ENCODE assay signal across 8 cellular contexts in the genomic region with DNA sequence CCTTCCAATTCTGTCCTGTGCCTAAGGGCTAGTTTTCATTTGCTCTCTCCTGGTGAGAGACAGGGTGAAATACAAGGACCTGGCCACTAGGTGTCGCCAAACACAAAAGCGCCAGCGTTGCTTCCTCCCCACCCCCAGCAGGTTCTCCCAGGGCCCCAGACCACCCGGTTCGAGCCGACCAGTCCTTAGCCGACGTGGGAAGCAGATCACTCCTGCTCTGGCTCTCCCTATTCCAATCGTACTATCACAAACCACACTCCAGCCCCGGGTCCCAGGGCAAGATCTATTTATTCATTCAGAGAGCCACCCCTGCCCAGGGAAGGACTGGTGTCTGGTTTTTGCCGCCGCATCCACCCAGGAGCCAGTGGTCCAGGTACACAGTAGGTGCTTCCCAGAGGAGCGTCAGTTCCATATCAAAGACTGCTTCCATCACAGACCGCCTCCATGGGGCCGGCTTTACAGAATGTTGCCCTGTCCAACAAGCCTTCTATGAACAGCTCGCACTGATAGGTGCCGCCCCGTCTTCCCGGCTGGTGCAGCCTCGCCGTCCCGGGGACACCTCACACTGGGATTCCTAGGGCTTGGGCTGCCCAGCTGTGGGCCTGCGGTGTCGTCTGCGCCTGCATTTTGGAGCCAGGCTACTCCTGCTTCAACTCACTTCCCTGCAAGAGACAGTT. TPM values are rescaled to one million over a fixed set of nuclear protein-coding genes. Genes with fewer than 3 reads are reported as not detected.
A peak's percentile ranks its signal among the peaks of the same experiment; 100 is the strongest.
DNase-seq lines count a peak whose midpoint lies in the region; ATAC-seq, FAIRE-seq and TF ChIP-seq lines count a peak whose summit lies in the region.

No MANE protein-coding gene starts in this region.

- intact Hi-C loops in right cardiac atrium (cut with DNase I) = loop anchor here in 3 of 4 donors (2.0 to 10.0 kb wide), 5 partner anchors 37 to 157 kb away; a partner anchor contains a TSS

- H3K9me3 Mint-ChIP-seq in T-helper 1 cell treated with Interleukin-12 subunit alpha and Interleukin-12 subunit beta and Interleukin-4 antibody, amounts not matched to agents 30 μg/mL and 1 μg/mL, for 36 hours = no peaks in the 10 kb centered on the region

- H3K4me3 Mint-ChIP-seq in T-helper 1 cell treated with Interleukin-12 subunit alpha and Interleukin-12 subunit beta and Interleukin-4 antibody, amounts not matched to agents 30 μg/mL and 1 μg/mL, for 36 hours = no peak overlapping the region

- no peaks in the 10 kb centered on the region for H3K9me3 ChIP-seq in right cardiac atrium (ENCODE audit: control insufficient read depth, low read length)

- TF ChIP-seq POLR2A in GM12892 (IDR thresholded peaks at IDR 0.05; ENCODE audit: low read depth, low read length) = no peak

- peaks cover 6% of the 10 kb centered on the region for H3K4me1 Mint-ChIP-seq in T-helper 1 cell treated with Interleukin-12 subunit alpha and Interleukin-12 subunit beta and Interleukin-4 antibody, amounts not matched to agents 30 μg/mL and 1 μg/mL, for 36 hours (ENCODE audit: low read depth)

- 21% methylated on average over 25 of the region's 25 CpGs for WGBS in right cardiac atrium

- FAIRE-seq in GM12892 (lab: Jason Lieb, UNC) = peak; percentile 97

- no peaks in the 10 kb centered on the region for H3K27me3 Mint-ChIP-seq in T-helper 1 cell treated with Interleukin-12 subunit alpha and Interleukin-12 subunit beta and Interleukin-4 antibody, amounts not matched to agents 30 μg/mL and 1 μg/mL, for 36 hours (ENCODE audit: low read depth)

- H3K27me3 ChIP-seq in right cardiac atrium (ENCODE audit: control insufficient read depth, insufficient read depth) = no peaks in the 10 kb centered on the region
- H3K27me3 ChIP-seq in rectal smooth muscle tissue (ENCODE audit: control insufficient read depth, insufficient read depth, low read length) = no peaks in the 10 kb centered on the region

- DNase-seq in GM12892 (ENCODE audit: insufficient read length) = peak; percentile 97
- peak; percentile 38 for DNase-seq in NCI-H1048 (lab: John Stamatoyannopoulos, UW)
- DNase-seq in right cardiac atrium = peak; percentile 68 to 86 (median 80)

- H3K9ac ChIP-seq in rectal smooth muscle tissue (ENCODE audit: low read length) = no peak overlapping the region

- peak overlapping the region; percentile 50 for H3K27ac Mint-ChIP-seq in T-helper 1 cell treated with Interleukin-12 subunit alpha and Interleukin-12 subunit beta and Interleukin-4 antibody, amounts not matched to agents 30 μg/mL and 1 μg/mL, for 36 hours

- peak; percentile 96 for TF ChIP-seq CTCF in 22Rv1 (IDR thresholded peaks at IDR 0.05)

- no peaks in the 10 kb centered on the region for H3K36me3 Mint-ChIP-seq in T-helper 1 cell treated with Interleukin-12 subunit alpha and Interleukin-12 subunit beta and Interleukin-4 antibody, amounts not matched to agents 30 μg/mL and 1 μg/mL, for 36 hours (ENCODE audit: low read depth)

- H3K4me3 ChIP-seq in right cardiac atrium (ENCODE audit: low read length) (no peak overlapping the region), rectal smooth muscle tissue (ENCODE audit: low read length) (peak overlapping the region; percentile 29)

- ATAC-seq in right cardiac atrium (peak; percentile 78 to 83), GM18517 (IDR thresholded peaks at IDR 0.05; ENCODE audit: unreplicated experiment) (no peak)

- H3K36me3 ChIP-seq in rectal smooth muscle tissue (ENCODE audit: control insufficient read depth, insufficient read depth, low read length) = no peaks in the 10 kb centered on the region

- H3K27ac ChIP-seq in 22Rv1 = no peak overlapping the region
- H3K27ac ChIP-seq in angular gyrus (ENCODE audit: low read depth, low read length) = peak overlapping the region; percentile 77
- peak overlapping the region; percentile 13 for H3K27ac ChIP-seq in right cardiac atrium (ENCODE audit: low read length)
- peak overlapping the region; percentile 16 for H3K27ac ChIP-seq in rectal smooth muscle tissue (ENCODE audit: low read depth, low read length)

- H3K4me1 ChIP-seq in right cardiac atrium (ENCODE audit: control insufficient read depth, insufficient read depth, low read length) (peaks cover 11% of the 10 kb centered on the region), rectal smooth muscle tissue (ENCODE audit: control insufficient read depth, insufficient read depth, low read length) (no peaks in the 10 kb centered on the region)

RNA-seq across cellular contexts. Expression of a gene that starts 35.0 kb away (rescaled TPM):
- polyA plus RNA-seq in GM12892 (2012; ENCODE audit: missing spikeins) = 11.1 TPM
- 10 to 100 TPM; 39.0 to 71.8 (median 53.2) TPM for total RNA-seq in right cardiac atrium
- polyA plus RNA-seq in right cardiac atrium = 31.9 TPM

RNA-seq across cellular contexts. Expression of a gene that starts 51.3 kb away (rescaled TPM):
- polyA plus RNA-seq in GM12892 (2012; ENCODE audit: missing spikeins) = 17.4 TPM
- total RNA-seq in right cardiac atrium = 10 to 100 TPM; 67.1 to 72.1 (median 70.0) TPM
- 51.4 TPM for polyA plus RNA-seq in right cardiac atrium

Comparison
In these comparisons a context has a peak if more than half of its experiments do, and no peak if none do; other contexts are left out.
1. DNase-seq: peak in every context shown above with its lines; median percentile 97 in GM12892; 80 in right cardiac atrium; 38 in NCI-H1048.